Comparison of ENCODE assay signal across 26 cellular contexts in the genomic region with DNA sequence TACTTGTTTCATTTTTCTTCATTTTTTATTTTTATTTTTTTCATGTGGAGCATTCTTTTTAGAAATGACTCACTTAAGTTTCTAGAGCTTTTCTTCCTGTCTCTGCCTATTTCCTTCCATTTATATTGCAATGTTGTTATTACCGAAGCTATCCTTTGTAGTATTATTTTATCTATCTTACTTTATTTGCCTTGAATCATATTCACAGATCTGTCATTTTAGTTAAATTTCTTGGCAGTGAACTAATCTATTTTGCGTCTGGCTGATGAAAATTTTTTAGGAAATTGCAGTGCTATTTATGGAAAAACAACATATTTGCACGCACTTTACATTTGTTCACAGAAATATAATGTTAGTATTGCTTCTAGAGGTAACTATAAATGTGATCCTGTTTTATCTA.
"Had no signal": no experiment of that assay in that cellular context is flagged by ENCODE, and none has a peak within 500 bp of the region (broad histone marks: within the 10 kb centered on the region; RNA-seq: fewer than 3 reads in every experiment).

No MANE protein-coding gene starts in this region.

- DNase-seq: nephron progenitor cell; pancreas; right cardiac atrium; right lobe of liver; sigmoid colon; small intestine; stimulated activated CD4-positive, alpha-beta T cell treated with anti-CD3 and anti-CD28 coated beads, Interleukin-15, amount 100 ng/mL, for 24 hours; stimulated activated CD4-positive, alpha-beta T cell treated with anti-CD3 and anti-CD28 coated beads, Interleukin-2, amount 100 ng/mL, for 24 hours; stimulated activated CD4-positive, alpha-beta T cell treated with anti-CD3 and anti-CD28 coated beads, Interleukin-2, amount 100 ng/mL, for 48 hours; stimulated activated CD4-positive, alpha-beta T cell treated with anti-CD3 and anti-CD28 coated beads, Interleukin-4, amount 100 ng/mL, for 24 hours; stimulated activated naive B cell treated with anti-CD40 and anti-IgM and Interleukin-4, amounts not matched to agents 10 μg/mL and 1 μg/mL and 100 μg/mL, for 72 hours; stimulated activated naive CD4-positive, alpha-beta T cell treated with Interleukin-2 at 50 U/mL for 16 hours; stomach; thyroid gland; trophoblast cell; upper lobe of left lung had no signal

- H3K36me3 Mint-ChIP-seq: natural killer cell treated with Interleukin-12 subunit alpha and Interleukin-12 subunit beta and Interleukin-15 and Interleukin-18, amount 100 ng/mL, for 72 hours; stimulated activated effector memory CD8-positive, alpha-beta T cell treated with anti-CD3 and anti-CD28 coated beads, Interleukin-12 subunit alpha, Interleukin-12 subunit beta, amount 100 ng/mL, for 72 hours; stimulated activated naive B cell treated with anti-CD40 and anti-IgM and Interleukin-4, amounts not matched to agents 10 μg/mL and 1 μg/mL and 100 μg/mL, for 72 hours had no signal

- H3K27me3 Mint-ChIP-seq: natural killer cell treated with Interleukin-12 subunit alpha and Interleukin-12 subunit beta and Interleukin-15 and Interleukin-18, amount 100 ng/mL, for 72 hours; stimulated activated naive B cell treated with anti-CD40 and anti-IgM and Interleukin-4, amounts not matched to agents 10 μg/mL and 1 μg/mL and 100 μg/mL, for 72 hours had no signal

- H3K9me3 ChIP-seq: neutrophil, pancreas, prostate gland, right lobe of liver, sigmoid colon, stomach, thoracic aorta, thyroid gland, tibial nerve, upper lobe of left lung, vagina had no signal

- H3K4me3 ChIP-seq: pancreas, prostate gland, right lobe of liver, sigmoid colon, stomach, thoracic aorta, thyroid gland, tibial nerve, upper lobe of left lung, vagina had no signal

- H3K36me3 ChIP-seq: neutrophil, pancreas, prostate gland, right lobe of liver, sigmoid colon, stomach, thoracic aorta, thyroid gland, tibial nerve, upper lobe of left lung, vagina had no signal

- FAIRE-seq: pancreas, small intestine, urothelium cell line had no signal

- H3K4me3 Mint-ChIP-seq: natural killer cell treated with Interleukin-12 subunit alpha and Interleukin-12 subunit beta and Interleukin-15 and Interleukin-18, amount 100 ng/mL, for 72 hours; nephron progenitor cell; neural crest cell; stimulated activated effector memory CD8-positive, alpha-beta T cell treated with anti-CD3 and anti-CD28 coated beads, Interleukin-12 subunit alpha, Interleukin-12 subunit beta, amount 100 ng/mL, for 72 hours; stimulated activated naive B cell treated with anti-CD40 and anti-IgM and Interleukin-4, amounts not matched to agents 10 μg/mL and 1 μg/mL and 100 μg/mL, for 72 hours; stimulated activated naive CD8-positive, alpha-beta T cell treated with anti-CD3 and anti-CD28 coated beads, Interleukin-15, Interleukin-2, amounts not matched to agents 100 ng/mL and 50 ng/mL, for 24 hours had no signal

- H3K4me1 ChIP-seq: pancreas, prostate gland, right lobe of liver, sigmoid colon, stomach, thyroid gland, tibial nerve, upper lobe of left lung, vagina had no signal

- H3K27ac ChIP-seq: neutrophil, pancreas, prostate gland, right lobe of liver, sigmoid colon, stomach, thoracic aorta, thyroid gland, tibial nerve, upper lobe of left lung, vagina had no signal

- H3K27me3 ChIP-seq: neutrophil, pancreas, right lobe of liver, sigmoid colon, stomach, thyroid gland, tibial nerve, upper lobe of left lung, vagina had no signal

- ATAC-seq: natural killer cell treated with Interleukin-12 subunit alpha and Interleukin-12 subunit beta and Interleukin-15 and Interleukin-18, amount 100 ng/mL, for 72 hours; pancreas; right cardiac atrium; right lobe of liver; stimulated activated effector memory CD8-positive, alpha-beta T cell treated with anti-CD3 and anti-CD28 coated beads, Interleukin-12 subunit alpha, Interleukin-12 subunit beta, amount 100 ng/mL, for 72 hours; stimulated activated naive B cell treated with anti-CD40 and anti-IgM and Interleukin-4, amounts not matched to agents 10 μg/mL and 1 μg/mL and 100 μg/mL, for 72 hours had no signal

- H3K9me3 Mint-ChIP-seq: natural killer cell treated with Interleukin-12 subunit alpha and Interleukin-12 subunit beta and Interleukin-15 and Interleukin-18, amount 100 ng/mL, for 72 hours; nephron progenitor cell; neural crest cell; stimulated activated naive CD8-positive, alpha-beta T cell treated with anti-CD3 and anti-CD28 coated beads, Interleukin-15, Interleukin-2, amounts not matched to agents 100 ng/mL and 50 ng/mL, for 24 hours had no signal

- H3K4me1 Mint-ChIP-seq: nephron progenitor cell; neural crest cell; stimulated activated effector memory CD8-positive, alpha-beta T cell treated with anti-CD3 and anti-CD28 coated beads, Interleukin-12 subunit alpha, Interleukin-12 subunit beta, amount 100 ng/mL, for 72 hours; stimulated activated naive B cell treated with anti-CD40 and anti-IgM and Interleukin-4, amounts not matched to agents 10 μg/mL and 1 μg/mL and 100 μg/mL, for 72 hours had no signal

- H3K27ac Mint-ChIP-seq: natural killer cell treated with Interleukin-12 subunit alpha and Interleukin-12 subunit beta and Interleukin-15 and Interleukin-18, amount 100 ng/mL, for 72 hours; nephron progenitor cell; stimulated activated effector memory CD8-positive, alpha-beta T cell treated with anti-CD3 and anti-CD28 coated beads, Interleukin-12 subunit alpha, Interleukin-12 subunit beta, amount 100 ng/mL, for 72 hours; stimulated activated naive B cell treated with anti-CD40 and anti-IgM and Interleukin-4, amounts not matched to agents 10 μg/mL and 1 μg/mL and 100 μg/mL, for 72 hours; stimulated activated naive CD8-positive, alpha-beta T cell treated with anti-CD3 and anti-CD28 coated beads, Interleukin-15, Interleukin-2, amounts not matched to agents 100 ng/mL and 50 ng/mL, for 24 hours had no signal
